ENCODE assay signal across 15 cellular contexts in genomic region chr11:13448876-13449275, GRCh38. TPM values are rescaled to one million over a fixed set of nuclear protein-coding genes. Genes with fewer than 3 reads are reported as not detected.
A peak's percentile ranks its signal among the peaks of the same experiment; 100 is the strongest.
DNase-seq lines count a peak whose midpoint lies in the region; ATAC-seq and TF ChIP-seq lines count a peak whose summit lies in the region.
"Had no signal": no experiment of that assay in that cellular context is flagged by ENCODE, and none has a peak within 500 bp of the region (broad histone marks: within the 10 kb centered on the region; RNA-seq: fewer than 3 reads in every experiment).

No MANE protein-coding gene starts in this region.

- peaks cover 30% of the 10 kb centered on the region for H3K4me1 ChIP-seq in adipocyte (ENCODE audit: control insufficient read depth, insufficient read depth, low read length)
- peaks cover 0 to 36% (median 11%) of the 10 kb centered on the region in 12 donors for H3K4me1 ChIP-seq in heart left ventricle
- H3K4me1 ChIP-seq in subcutaneous abdominal adipose tissue (ENCODE audit: control insufficient read depth in 5 of 5, insufficient read depth in 5 of 5, low read length in 5 of 5): peaks cover 0 to 12% (median 11%) of the 10 kb centered on the region in 5 donors
- no peaks in the 10 kb centered on the region for H3K4me1 ChIP-seq in trophoblast cell (ENCODE audit: control insufficient read depth in 1 of 2, insufficient read depth in 2 of 2, low read length in 2 of 2)

- no peak overlapping the region for H2BK5ac ChIP-seq in trophoblast cell (ENCODE audit: low read depth, low read length, poor library complexity)

- no peak overlapping the region for H3K23ac ChIP-seq in trophoblast cell (ENCODE audit: low read length)

- no peak overlapping the region for H4K91ac ChIP-seq in trophoblast cell (ENCODE audit: low read depth, low read length)

- no peak for TF ChIP-seq POLR2A in heart left ventricle (IDR thresholded peaks at IDR 0.05)

- H3K36me3 ChIP-seq in adipocyte (ENCODE audit: control insufficient read depth, insufficient read depth, low read length, severe bottlenecking) (no peaks in the 10 kb centered on the region), heart left ventricle (peaks cover 0 to 4% (median 0%) of the 10 kb centered on the region in 9 donors), subcutaneous abdominal adipose tissue (ENCODE audit: control insufficient read depth in 5 of 5, insufficient read depth in 5 of 5, low read length in 5 of 5) (no peaks in the 10 kb centered on the region), trophoblast cell (ENCODE audit: control insufficient read depth in 1 of 2, insufficient read depth in 2 of 2, low read length in 2 of 2) (no peaks in the 10 kb centered on the region)
- H3K36me3 ChIP-seq: ovary had no signal

- no peaks in the 10 kb centered on the region for H3K79me1 ChIP-seq in trophoblast cell (ENCODE audit: low read length)

- H3K4me2 ChIP-seq in trophoblast cell (ENCODE audit: low read length): no peak overlapping the region

- no peak overlapping the region for H3K18ac ChIP-seq in trophoblast cell (ENCODE audit: low read length)

- no peak overlapping the region for H2BK120ac ChIP-seq in trophoblast cell (ENCODE audit: insufficient read depth, low read length, poor library complexity)

- ATAC-seq in heart left ventricle: peak; percentile 64 to 94 (median 82)

- no peak overlapping the region for H2AK5ac ChIP-seq in trophoblast cell (ENCODE audit: low read length)

- H3K27me3 ChIP-seq in adipocyte (replicated peaks; ENCODE audit: control insufficient read depth, insufficient read depth, low read length) (no peaks in the 10 kb centered on the region), heart left ventricle (no peaks in the 10 kb centered on the region), subcutaneous abdominal adipose tissue (ENCODE audit: control insufficient read depth in 5 of 5, insufficient read depth in 4 of 5, low read length in 5 of 5) (no peaks in the 10 kb centered on the region), trophoblast cell (ENCODE audit: insufficient read depth, low read length) (no peaks in the 10 kb centered on the region)
- H3K27me3 ChIP-seq: ovary, tibial nerve had no signal

- H3K14ac ChIP-seq in trophoblast cell (ENCODE audit: low read length): no peak overlapping the region

- H4K8ac ChIP-seq in trophoblast cell (ENCODE audit: low read depth, low read length): no peak overlapping the region

- H3K9me3 ChIP-seq in adipocyte (ENCODE audit: control insufficient read depth, low read length): no peaks in the 10 kb centered on the region
- H3K9me3 ChIP-seq in heart left ventricle: peaks cover 0 to 16% (median 0%) of the 10 kb centered on the region in 12 donors
- H3K9me3 ChIP-seq in subcutaneous abdominal adipose tissue (ENCODE audit: control insufficient read depth in 5 of 5, low read length in 5 of 5): peaks cover 0 to 3% (median 0%) of the 10 kb centered on the region in 5 donors
- H3K9me3 ChIP-seq in trophoblast cell (ENCODE audit: insufficient read depth, low read depth, low read length): no peaks in the 10 kb centered on the region
- H3K9me3 ChIP-seq: ovary had no signal

- intact Hi-C loops in heart left ventricle (cut with DNase I): no loop called here

- H3K27ac ChIP-seq in heart left ventricle (peak overlapping the region in 9 of 12 donors; percentile 8 to 72 (median 22)), subcutaneous abdominal adipose tissue (ENCODE audit: low read depth, low read length) (peak overlapping the region; percentile 20), trophoblast cell (ENCODE audit: low read depth, low read length) (no peak overlapping the region), substantia nigra (ENCODE audit: low read depth, low read length, poor library complexity, severe bottlenecking) (no peak overlapping the region)
- H3K27ac ChIP-seq: ovary had no signal

- H3K4me3 ChIP-seq in adipocyte (ENCODE audit: low read length): peak overlapping the region; percentile 22
- H3K4me3 ChIP-seq in heart left ventricle: no peak overlapping the region
- H3K4me3 ChIP-seq in subcutaneous abdominal adipose tissue (ENCODE audit: low read depth in 1 of 5, low read length in 5 of 5): no peak overlapping the region
- H3K4me3 ChIP-seq in trophoblast cell (ENCODE audit: low read depth, low read length): no peak overlapping the region
- H3K4me3 ChIP-seq: ovary, tibial nerve had no signal

- H3K4ac ChIP-seq in trophoblast cell (ENCODE audit: low read depth, low read length): no peak overlapping the region

- H3K9ac ChIP-seq in adipocyte (ENCODE audit: low read length): peak overlapping the region; percentile 71
- peak overlapping the region in 2 of 5 donors; percentile 26 to 47 for H3K9ac ChIP-seq in subcutaneous abdominal adipose tissue (ENCODE audit: low read length in 5 of 5)
- H3K9ac ChIP-seq in trophoblast cell (ENCODE audit: low read length): no peak overlapping the region

- WGBS in heart left ventricle, 4 donors: 31 to 53% (median 34%) methylated on average over 2 of the region's 2 CpGs
- WGBS in trophoblast cell (ENCODE audit: extremely low coverage, insufficient coverage, insufficient read length): no CpG with 5 or more reads among the region's 2 CpGs

- no peaks in the 10 kb centered on the region for H3K79me2 ChIP-seq in trophoblast cell (ENCODE audit: control insufficient read depth, insufficient read depth, low read length, poor library complexity)

- H4K12ac ChIP-seq in trophoblast cell (ENCODE audit: low read depth, low read length): no peak overlapping the region

- no peak overlapping the region for H2BK12ac ChIP-seq in trophoblast cell (ENCODE audit: low read length)

- no peak for TF ChIP-seq CTCF in heart left ventricle (IDR thresholded peaks at IDR 0.05)

- no peak overlapping the region for H2AFZ ChIP-seq in trophoblast cell (ENCODE audit: insufficient read depth, low read length, poor library complexity)

- DNase-seq in Kasumi-1 (lab: John Stamatoyannopoulos, UW) (peak; percentile 25 to 53), adipocyte (ENCODE audit: low read depth) (peak; percentile 67), heart left ventricle (peak in 3 of 5 donors; percentile 27 to 33 (median 28)), trophoblast cell (no peak), substantia nigra (lab: John Stamatoyannopoulos, UW) (no peak)
- no peak for DNase-seq in activated CD4-positive, CD25-positive, alpha-beta regulatory T cell treated with anti-CD3 and anti-CD28 coated beads, Interleukin-2, amount 50 U/mL, for 72 hours
- DNase-seq: activated CD8-positive, alpha-beta memory T cell treated with anti-CD3 and anti-CD28 coated beads, Interleukin-2, amount 50 U/mL, for 48 hours; Calu3; NCI-H1694; NK-92 treated with Interleukin-12 subunit alpha and Interleukin-12 subunit beta, amount 100 ng/mL, for 24 hours had no signal

RNA-seq across cellular contexts. Expression of gene BTBD10, which starts 14.1 kb away (rescaled TPM):
- total RNA-seq in heart left ventricle: 10 to 100 TPM; 22.6 to 31.4 (median 25.8) TPM
- polyA plus RNA-seq in heart left ventricle: 10 to 100 TPM in 1 of 2 donors, 1 to 10 TPM in 1; 5.9 to 28.1 TPM
- polyA plus RNA-seq in trophoblast cell (2013): 35.3 and 36.4 TPM in 2 replicates

RNA-seq across cellular contexts. Expression of gene PTH, which starts 46.9 kb away (rescaled TPM):
- total RNA-seq in heart left ventricle: not detected
- polyA plus RNA-seq in heart left ventricle: not detected
- polyA plus RNA-seq in trophoblast cell (2013): not detected in 2 replicates
- total RNA-seq: Calu3, epithelial cell of proximal tubule, kidney epithelial cell, ovary, tibial nerve had no signal
- polyA plus RNA-seq: ovary had no signal

Comparison
In these comparisons a context has a peak if more than half of its experiments do, and no peak if none do; other contexts are left out.
1. DNase-seq: peak in Kasumi-1 (2 of 2), adipocyte (single experiment) and heart left ventricle (3 of 5); none in activated CD4-positive, CD25-positive, alpha-beta regulatory T cell treated with anti-CD3 and anti-CD28 coated beads, Interleukin-2, amount 50 U/mL, for 72 hours (single experiment), trophoblast cell (0 of 2) and substantia nigra (0 of 49).
2. H3K27ac ChIP-seq: peak in heart left ventricle (9 of 12) and subcutaneous abdominal adipose tissue (single experiment); none in trophoblast cell (single experiment) and substantia nigra (single experiment).